8 cellular contexts compared by ENCODE assay signal in genomic region chr19:10388957-10389356, GRCh38. TPM values are rescaled to one million over a fixed set of nuclear protein-coding genes. Genes with fewer than 3 reads are reported as not detected.
DNase-seq lines count a peak whose midpoint lies in the region; ATAC-seq and TF ChIP-seq lines count a peak whose summit lies in the region.

No MANE protein-coding gene starts in this region.

- TF ChIP-seq CTCF in foreskin keratinocyte (conservative IDR thresholded peaks at IDR 0.05) (peak; percentile 91), osteoblast (IDR thresholded peaks at IDR 0.05; ENCODE audit: extremely low read depth, low read depth, low read length) (peak; percentile 96), tibial artery (IDR thresholded peaks at IDR 0.05) (peak; percentile 86 to 87)

- H3K4me1 Mint-ChIP-seq in activated T-helper 17 cell treated with anti-CD3 and anti-CD28 coated beads, Interleukin-2, amount 50 U/mL, for 72 hours: peaks cover 5% of the 10 kb centered on the region

- H3K27me3 ChIP-seq in foreskin keratinocyte (no peaks in the 10 kb centered on the region), osteoblast (ENCODE audit: insufficient read depth, low read length) (no peaks in the 10 kb centered on the region), tibial artery (peaks cover 0 to 8% of the 10 kb centered on the region in 2 donors)

- H4K20me1 ChIP-seq in osteoblast (ENCODE audit: insufficient read depth, low read length): peaks cover 12% of the 10 kb centered on the region

- H3K36me3 Mint-ChIP-seq in activated T-helper 17 cell treated with anti-CD3 and anti-CD28 coated beads, Interleukin-2, amount 50 U/mL, for 72 hours (ENCODE audit: low read depth): peaks cover 40% of the 10 kb centered on the region

- ATAC-seq in activated T-helper 17 cell treated with anti-CD3 and anti-CD28 coated beads, Interleukin-2, amount 50 U/mL, for 72 hours (replicated peaks): peak; percentile 75
- ATAC-seq in foreskin keratinocyte (peak; percentile 15), GM21619 (IDR thresholded peaks at IDR 0.05; ENCODE audit: unreplicated experiment) (no peak)

- H3K9me3 ChIP-seq in osteoblast (ENCODE audit: low read depth, low read length) (no peaks in the 10 kb centered on the region), tibial artery (no peaks in the 10 kb centered on the region)

- no peak overlapping the region for H3K4me2 ChIP-seq in osteoblast (ENCODE audit: insufficient read depth, low read length)

- peaks cover 30% of the 10 kb centered on the region for H3K36me3 ChIP-seq in osteoblast (ENCODE audit: insufficient read depth, low read length)
- peaks cover 24 to 33% (median 31%) of the 10 kb centered on the region in 3 donors for H3K36me3 ChIP-seq in tibial artery

- DNase-seq in DMS79 (lab: John Stamatoyannopoulos, UW): peak; percentile 32
- peak; percentile 77 for DNase-seq in M059J (ENCODE audit: low read depth)
- DNase-seq in SHP77 (lab: John Stamatoyannopoulos, UW): peak; percentile 55 to 75
- peak; percentile 12 to 57 for DNase-seq in foreskin keratinocyte
- peak; percentile 94 for DNase-seq in osteoblast (ENCODE audit: insufficient read length, low spot score, missing footprints)
- peak; percentile 90 to 91 for DNase-seq in tibial artery

- H3K4me3 ChIP-seq in osteoblast (ENCODE audit: insufficient read depth, low read length) (no peak overlapping the region), tibial artery (no peak overlapping the region)

- H3K79me2 ChIP-seq in osteoblast (ENCODE audit: insufficient read depth, low read length): no peaks in the 10 kb centered on the region

- H3K4me1 ChIP-seq in foreskin keratinocyte: no peaks in the 10 kb centered on the region
- H3K4me1 ChIP-seq in osteoblast (ENCODE audit: insufficient read depth, low read length): no peaks in the 10 kb centered on the region
- peaks cover 0 to 5% (median 0%) of the 10 kb centered on the region in 4 donors for H3K4me1 ChIP-seq in tibial artery

- H3K9me3 Mint-ChIP-seq in activated T-helper 17 cell treated with anti-CD3 and anti-CD28 coated beads, Interleukin-2, amount 50 U/mL, for 72 hours: no peaks in the 10 kb centered on the region

- no peak overlapping the region for H3K27ac Mint-ChIP-seq in activated T-helper 17 cell treated with anti-CD3 and anti-CD28 coated beads, Interleukin-2, amount 50 U/mL, for 72 hours

- H2AFZ ChIP-seq in osteoblast (ENCODE audit: low read length): no peak overlapping the region

- H3K27me3 Mint-ChIP-seq in activated T-helper 17 cell treated with anti-CD3 and anti-CD28 coated beads, Interleukin-2, amount 50 U/mL, for 72 hours: no peaks in the 10 kb centered on the region

- no peak overlapping the region for H3K4me3 Mint-ChIP-seq in activated T-helper 17 cell treated with anti-CD3 and anti-CD28 coated beads, Interleukin-2, amount 50 U/mL, for 72 hours

- intact Hi-C loops in tibial artery (cut with DNase I; ENCODE audit: low total_unique reads): loop anchor here (2.0 kb wide), 1 partner anchor 120 kb away; no protein-coding TSS in a partner anchor

- H3K27ac ChIP-seq in foreskin keratinocyte (no peak overlapping the region), osteoblast (ENCODE audit: low read depth, low read length) (no peak overlapping the region), tibial artery (no peak overlapping the region)

RNA-seq across cellular contexts. Expression of gene TYK2, which starts 8.6 kb away (rescaled TPM):
- total RNA-seq in M059J (2014; rRNA removed; shearing (Covaris generic)): 88.7 and 89.3 TPM in 2 replicates
- 100 to 1,000 TPM; 221 to 245 TPM for total RNA-seq in activated T-helper 17 cell treated with anti-CD3 and anti-CD28 coated beads, Interleukin-2, amount 50 U/mL, for 72 hours
- total RNA-seq in foreskin keratinocyte (94.7 and 97.5 TPM in 2 replicates), osteoblast (52.5 and 72.7 TPM in 2 replicates)
- 97.5 and 102 TPM in 2 replicates for polyA plus RNA-seq in foreskin keratinocyte

RNA-seq across cellular contexts. Expression of gene CDC37, which starts 14.4 kb away (rescaled TPM):
- total RNA-seq in M059J (2014; rRNA removed; shearing (Covaris generic)): 109 and 233 TPM in 2 replicates
- 100 to 1,000 TPM; 140 to 226 TPM for total RNA-seq in activated T-helper 17 cell treated with anti-CD3 and anti-CD28 coated beads, Interleukin-2, amount 50 U/mL, for 72 hours
- total RNA-seq in foreskin keratinocyte (231 and 249 TPM in 2 replicates), osteoblast (131 and 154 TPM in 2 replicates)
- 286 and 295 TPM in 2 replicates for polyA plus RNA-seq in foreskin keratinocyte

RNA-seq across cellular contexts. Expression of gene PDE4A, which starts 31.4 kb away (rescaled TPM):
- total RNA-seq in M059J (2014; rRNA removed; shearing (Covaris generic)): 0.81 and 2.3 TPM in 2 replicates
- total RNA-seq in activated T-helper 17 cell treated with anti-CD3 and anti-CD28 coated beads, Interleukin-2, amount 50 U/mL, for 72 hours: 1 to 10 TPM; 9.0 to 9.1 TPM
- total RNA-seq in foreskin keratinocyte (0.28 and 0.58 TPM in 2 replicates), osteoblast (5.1 and 8.3 TPM in 2 replicates)
- 0.31 and 0.47 TPM in 2 replicates for polyA plus RNA-seq in foreskin keratinocyte

RNA-seq across cellular contexts. Expression of gene ICAM3, which starts 49.5 kb away (rescaled TPM):
- not detected in 2 replicates for total RNA-seq in M059J (2014; rRNA removed; shearing (Covaris generic))
- total RNA-seq in activated T-helper 17 cell treated with anti-CD3 and anti-CD28 coated beads, Interleukin-2, amount 50 U/mL, for 72 hours: 100 to 1,000 TPM; 144 to 228 TPM
- 4.4 and 6.0 TPM in 2 replicates for total RNA-seq in foreskin keratinocyte
- 5.3 and 6.0 TPM in 2 replicates for polyA plus RNA-seq in foreskin keratinocyte
- 3.2 and 3.6 TPM in 2 replicates for total RNA-seq in osteoblast

RNA-seq across cellular contexts. Expression of gene RAVER1, which starts 55.6 kb away (rescaled TPM):
- total RNA-seq in M059J (2014; rRNA removed; shearing (Covaris generic)): 14.3 and 33.5 TPM in 2 replicates
- total RNA-seq in activated T-helper 17 cell treated with anti-CD3 and anti-CD28 coated beads, Interleukin-2, amount 50 U/mL, for 72 hours: 10 to 100 TPM; 66.3 to 88.7 TPM
- total RNA-seq in foreskin keratinocyte (22.0 and 23.0 TPM in 2 replicates), osteoblast (8.0 TPM in 2 replicates)
- 15.9 and 17.6 TPM in 2 replicates for polyA plus RNA-seq in foreskin keratinocyte

Comparison
In these comparisons a context has a peak if more than half of its experiments do, and no peak if none do; other contexts are left out.
1. DNase-seq: peak in every context shown above with its lines; median percentile 94 in osteoblast; 90 in tibial artery; 77 in M059J; 65 in SHP77; 34 in foreskin keratinocyte; 32 in DMS79.